15 cellular contexts compared by ENCODE assay signal in the genomic region with DNA sequence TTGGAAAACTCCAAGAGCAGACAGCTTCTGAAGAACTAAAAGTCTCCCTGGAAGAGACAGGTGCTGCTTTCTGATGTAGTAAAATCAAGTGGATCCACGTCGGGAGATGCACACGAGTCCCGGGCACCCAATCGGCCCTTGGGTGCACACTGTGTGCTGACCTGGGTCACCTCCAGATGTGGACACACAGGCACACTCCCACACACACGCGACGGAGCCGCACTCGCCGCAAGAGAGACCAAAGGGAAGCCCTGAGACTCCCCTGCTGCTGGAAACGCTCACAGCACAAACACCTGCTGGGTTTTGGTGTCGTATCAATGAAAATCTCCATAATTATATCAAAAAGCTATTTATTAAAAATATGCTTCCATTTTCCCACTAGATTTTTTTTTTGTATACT.
A peak's percentile ranks its signal among the peaks of the same experiment; 100 is the strongest.
DNase-seq lines count a peak whose midpoint lies in the region; ATAC-seq, FAIRE-seq and TF ChIP-seq lines count a peak whose summit lies in the region.
"Had no signal": no experiment of that assay in that cellular context is flagged by ENCODE, and none has a peak within 500 bp of the region (broad histone marks: within the 10 kb centered on the region; RNA-seq: fewer than 3 reads in every experiment).

No MANE protein-coding gene starts in this region.

- intact Hi-C loops in activated naive CD4-positive, alpha-beta T cell treated with anti-CD3 and anti-CD28 coated beads for 36 hours (cut with micrococcal nuclease), result no loop called here
- intact Hi-C loops in HepG2 (cut with micrococcal nuclease; ENCODE audit: unreplicated experiment), result no loop called here
- intact Hi-C loops in stomach (cut with DNase I; ENCODE audit: low total_unique reads), result no loop called here

- in situ Hi-C loops in HepG2 (cut with HindIII; ENCODE audit: extremely low pct_ligation_motif_present, low pct_unique_long_range_greater_than_20kb), result no loop called here

- H3K27ac ChIP-seq in RWPE2 (ENCODE audit: poor library complexity, severe bottlenecking), result peak overlapping the region; percentile 90
- peak overlapping the region; percentile 65 for H3K27ac ChIP-seq in HepG2 (ENCODE audit: extremely low read length, insufficient read depth, low read length)
- peak overlapping the region in 3 of 5 donors; percentile 45 to 90 (median 63) for H3K27ac ChIP-seq in stomach
- H3K27ac ChIP-seq: SJCRH30 had no signal

- 85% methylated on average over 13 of the region's 13 CpGs for WGBS in HepG2 (ENCODE audit: low lambda C conversion rate)
- WGBS in stomach, 5 donors, result 83 to 92% (median 86%) methylated on average over 13 of the region's 13 CpGs

- CTCF ChIA-PET in activated naive CD4-positive, alpha-beta T cell treated with anti-CD3 and anti-CD28 coated beads for 36 hours (lab: Charles Lee), result interaction anchor here (0.7 to 1.0 kb wide), 4 partner anchors 13 to 222 kb away, joined by 3 read pairs; no protein-coding TSS in a partner anchor
- CTCF ChIA-PET in HepG2 (lab: Yijun Ruan, JAX; ENCODE audit: low intra/inter-chr PET ratio, low total read pairs), result no interaction called here

- BruUV-seq in HepG2 (replicated peaks; lab: Mats Ljungman, UMichigan), result no TSS peak

- H3K27ac Mint-ChIP-seq in activated naive CD4-positive, alpha-beta T cell treated with anti-CD3 and anti-CD28 coated beads, Interleukin-2, amount 50 U/mL, for 24 hours, result peak overlapping the region; percentile 72
- H3K27ac Mint-ChIP-seq in activated naive CD4-positive, alpha-beta T cell treated with anti-CD3 and anti-CD28 coated beads for 36 hours, result no peak overlapping the region

- DNase-seq in activated naive CD4-positive, alpha-beta T cell treated with anti-CD3 and anti-CD28 coated beads for 36 hours, result no peak
- no peak for DNase-seq in RWPE2 (ENCODE audit: low spot score)
- no peak for DNase-seq in HepG2 (ENCODE audit: low spot score)
- DNase-seq in stomach, result no peak
- no peak for DNase-seq in activated effector memory CD4-positive, alpha-beta T cell treated with anti-CD3 and anti-CD28 coated beads, Interleukin-2, amount 50 U/mL, for 16 hours
- DNase-seq in ureter (ENCODE audit: low spot score), result no peak
- DNase-seq: CD4-positive, alpha-beta memory T cell; H9; NCI-H187 treated with DMSO at 0.1 percent for 48 hours; NCI-H446 treated with DMSO at 0.1 percent for 48 hours; NCI-H82; SJCRH30 had no signal

- FAIRE-seq in HepG2 (lab: Jason Lieb, UNC), result no peak
- FAIRE-seq: RCC 7860 had no signal

- H3K4me3 Mint-ChIP-seq in activated naive CD4-positive, alpha-beta T cell treated with anti-CD3 and anti-CD28 coated beads, Interleukin-2, amount 50 U/mL, for 24 hours, result no peak overlapping the region
- no peak overlapping the region for H3K4me3 Mint-ChIP-seq in activated naive CD4-positive, alpha-beta T cell treated with anti-CD3 and anti-CD28 coated beads for 36 hours
- H3K4me3 Mint-ChIP-seq: CD4-positive, alpha-beta memory T cell; H9 had no signal

- ATAC-seq in RWPE2 (ENCODE audit: low read depth) (no peak), HepG2 (no peak), GM18511 (IDR thresholded peaks at IDR 0.05; ENCODE audit: unreplicated experiment) (no peak)

- TF ChIP-seq POLR2A in HepG2 (IDR thresholded peaks at IDR 0.05; ENCODE audit: insufficient read depth in 1 of 2, low read depth in 2 of 2, low read length in 2 of 2) (no peak), stomach (IDR thresholded peaks at IDR 0.05) (no peak)

- no peak overlapping the region for H3K4me3 ChIP-seq in RWPE2 (ENCODE audit: severe bottlenecking)
- H3K4me3 ChIP-seq in HepG2 (replicated peaks in 1 of 3; ENCODE audit: insufficient read depth in 1 of 3, low read depth in 2 of 3, low read length in 3 of 3), result no peak overlapping the region
- no peak overlapping the region for H3K4me3 ChIP-seq in stomach
- H3K4me3 ChIP-seq: SJCRH30 had no signal

- no peaks in the 10 kb centered on the region for H3K27me3 Mint-ChIP-seq in activated naive CD4-positive, alpha-beta T cell treated with anti-CD3 and anti-CD28 coated beads, Interleukin-2, amount 50 U/mL, for 24 hours
- no peaks in the 10 kb centered on the region for H3K27me3 Mint-ChIP-seq in activated naive CD4-positive, alpha-beta T cell treated with anti-CD3 and anti-CD28 coated beads for 36 hours (ENCODE audit: low read depth)
- H3K27me3 Mint-ChIP-seq: CD4-positive, alpha-beta memory T cell had no signal

- peaks cover 67% of the 10 kb centered on the region for H3K4me1 Mint-ChIP-seq in activated naive CD4-positive, alpha-beta T cell treated with anti-CD3 and anti-CD28 coated beads, Interleukin-2, amount 50 U/mL, for 24 hours
- peaks cover 70% of the 10 kb centered on the region for H3K4me1 Mint-ChIP-seq in activated naive CD4-positive, alpha-beta T cell treated with anti-CD3 and anti-CD28 coated beads for 36 hours (ENCODE audit: low read depth)

- H3K9ac ChIP-seq in HepG2 (ENCODE audit: insufficient read depth, low read depth, low read length), result peak overlapping the region; percentile 19

- H3K27me3 ChIP-seq in RWPE2 (ENCODE audit: insufficient read depth, poor library complexity, severe bottlenecking), result no peaks in the 10 kb centered on the region
- no peaks in the 10 kb centered on the region for H3K27me3 ChIP-seq in HepG2 (ENCODE audit: control insufficient read depth in 1 of 2, insufficient read depth in 2 of 2, low read length in 2 of 2)
- no peaks in the 10 kb centered on the region for H3K27me3 ChIP-seq in stomach
- H3K27me3 ChIP-seq: SJCRH30 had no signal

- H3K79me2 ChIP-seq in HepG2 (ENCODE audit: insufficient read depth, low read length), result peaks cover 87% of the 10 kb centered on the region

- H3K36me3 Mint-ChIP-seq in activated naive CD4-positive, alpha-beta T cell treated with anti-CD3 and anti-CD28 coated beads, Interleukin-2, amount 50 U/mL, for 24 hours, result no peaks in the 10 kb centered on the region
- H3K36me3 Mint-ChIP-seq in activated naive CD4-positive, alpha-beta T cell treated with anti-CD3 and anti-CD28 coated beads for 36 hours (ENCODE audit: low read depth), result peaks cover 15% of the 10 kb centered on the region

- no peaks in the 10 kb centered on the region for H3K9me3 Mint-ChIP-seq in activated naive CD4-positive, alpha-beta T cell treated with anti-CD3 and anti-CD28 coated beads, Interleukin-2, amount 50 U/mL, for 24 hours
- H3K9me3 Mint-ChIP-seq in activated naive CD4-positive, alpha-beta T cell treated with anti-CD3 and anti-CD28 coated beads for 36 hours, result no peaks in the 10 kb centered on the region
- H3K9me3 Mint-ChIP-seq: CD4-positive, alpha-beta memory T cell; H9 had no signal

- POLR2A ChIA-PET in HepG2 (lab: Yijun Ruan, JAX), result no interaction called here

- TF ChIP-seq EP300 in HepG2 (IDR thresholded peaks at IDR 0.05; ENCODE audit: low read depth in 2 of 2, low read length in 2 of 2) (no peak), HepG2 (CRISPR knock-in tag; IDR thresholded peaks at IDR 0.05; ENCODE audit: borderline replicate concordance) (no peak), stomach (IDR thresholded peaks at IDR 0.05) (no peak)

- no peak for TF ChIP-seq CTCF in RWPE2 (IDR thresholded peaks at IDR 0.05; ENCODE audit: poor library complexity, severe bottlenecking)
- no peak for TF ChIP-seq CTCF in HepG2 (CRISPR knock-in tag; IDR thresholded peaks at IDR 0.05)
- TF ChIP-seq CTCF in stomach (IDR thresholded peaks at IDR 0.05), result no peak

- peaks cover 86% of the 10 kb centered on the region for H4K20me1 ChIP-seq in HepG2 (ENCODE audit: insufficient read depth, low read length)

- H3K9me3 ChIP-seq in RWPE2 (ENCODE audit: severe bottlenecking), result no peaks in the 10 kb centered on the region
- no peaks in the 10 kb centered on the region for H3K9me3 ChIP-seq in HepG2 (ENCODE audit: low read length)
- H3K9me3 ChIP-seq in stomach, result no peaks in the 10 kb centered on the region
- H3K9me3 ChIP-seq: SJCRH30 had no signal

- no peak for TF ChIP-seq RAD21 in HepG2 (CRISPR knock-in tag; IDR thresholded peaks at IDR 0.05)

- peaks cover 40% of the 10 kb centered on the region for H3K4me1 ChIP-seq in RWPE2 (ENCODE audit: insufficient read depth, poor library complexity, severe bottlenecking)
- H3K4me1 ChIP-seq in HepG2 (ENCODE audit: insufficient read depth, low read length), result peaks cover 51% of the 10 kb centered on the region
- peaks cover 35 to 82% (median 56%) of the 10 kb centered on the region in 4 donors for H3K4me1 ChIP-seq in stomach

- H3K4me2 ChIP-seq in HepG2 (ENCODE audit: low read depth, low read length), result peak overlapping the region; percentile 65

- H3K36me3 ChIP-seq in RWPE2 (ENCODE audit: low read depth), result peaks cover 19% of the 10 kb centered on the region
- peaks cover 7 to 27% of the 10 kb centered on the region in 2 experiments for H3K36me3 ChIP-seq in HepG2 (replicated peaks in 1 of 2; ENCODE audit: control insufficient read depth in 1 of 2, insufficient read depth in 2 of 2, low read length in 2 of 2)
- H3K36me3 ChIP-seq in stomach, result peaks cover 0 to 7% (median 3%) of the 10 kb centered on the region in 4 donors

- no peak overlapping the region for H2AFZ ChIP-seq in HepG2 (ENCODE audit: low read length)

TF ChIP-seq in HepG2, 621 proteins besides CTCF, POLR2A, EP300 and RAD21:
- peak; percentile 10 for TF ChIP-seq AGO2 (optimal IDR thresholded peaks at IDR 0.05; ENCODE audit: low read depth, low read length)
- TF ChIP-seq ZNF720 (CRISPR knock-in tag; IDR thresholded peaks at IDR 0.05), result no peak
- no peak for TF ChIP-seq JUND (CRISPR knock-in tag; IDR thresholded peaks at IDR 0.05)
- TF ChIP-seq, protein P1, sequence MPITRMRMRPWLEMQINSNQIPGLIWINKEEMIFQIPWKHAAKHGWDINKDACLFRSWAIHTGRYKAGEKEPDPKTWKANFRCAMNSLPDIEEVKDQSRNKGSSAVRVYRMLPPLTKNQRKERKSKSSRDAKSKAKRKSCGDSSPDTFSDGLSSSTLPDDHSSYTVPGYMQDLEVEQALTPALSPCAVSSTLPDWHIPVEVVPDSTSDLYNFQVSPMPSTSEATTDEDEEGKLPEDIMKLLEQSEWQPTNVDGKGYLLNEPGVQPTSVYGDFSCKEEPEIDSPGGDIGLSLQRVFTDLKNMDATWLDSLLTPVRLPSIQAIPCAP (CRISPR knock-in tag; IDR thresholded peaks at IDR 0.05; ENCODE audit: low read depth), result no peak
- TF ChIP-seq ZNF589 (CRISPR knock-in tag; conservative IDR thresholded peaks at IDR 0.05), result 0 out of 2 replicates have a peak, but pooled peaks have one; percentile 9
- TF ChIP-seq ZBTB20 (CRISPR knock-in tag; IDR thresholded peaks at IDR 0.05; ENCODE audit: borderline replicate concordance, low read depth), result no peak
- TF ChIP-seq ZNF777 (CRISPR knock-in tag; IDR thresholded peaks at IDR 0.05), result no peak
